In genomic region chr19:35299523-35300339, GRCh38 we compare ENCODE assay signal across 20 cellular contexts. TPM values are rescaled to one million over a fixed set of nuclear protein-coding genes. Genes with fewer than 3 reads are reported as not detected.
DNase-seq lines count a peak whose midpoint lies in the region; ATAC-seq and TF ChIP-seq lines count a peak whose summit lies in the region.
"Had no signal": no experiment of that assay in that cellular context is flagged by ENCODE, and none has a peak within 500 bp of the region (broad histone marks: within the 10 kb centered on the region; RNA-seq: fewer than 3 reads in every experiment).

No MANE protein-coding gene starts in this region.

- peaks cover 13% of the 10 kb centered on the region for H3F3A ChIP-seq in GM23338 (replicated peaks; ENCODE audit: low read depth)

- H4K20me1 ChIP-seq in GM23338 (replicated peaks; ENCODE audit: insufficient read depth) (no peaks in the 10 kb centered on the region), osteoblast (ENCODE audit: insufficient read depth, low read length) (no peaks in the 10 kb centered on the region)

- ATAC-seq in GM23338 (peak; percentile 65), GM18873 (IDR thresholded peaks at IDR 0.05; ENCODE audit: low FRiP score, unreplicated experiment) (no peak)
- ATAC-seq: T-cell had no signal

- no peak overlapping the region for H3K27ac Mint-ChIP-seq in GM23338
- H3K27ac Mint-ChIP-seq: immature natural killer cell, T-cell had no signal

- peaks cover 4% of the 10 kb centered on the region for H3K27me3 Mint-ChIP-seq in GM23338 (ENCODE audit: insufficient read depth, low read depth, poor library complexity)
- H3K27me3 Mint-ChIP-seq: T-cell had no signal

- no peaks in the 10 kb centered on the region for H3K9me3 Mint-ChIP-seq in GM23338
- H3K9me3 Mint-ChIP-seq: CD14-positive monocyte, immature natural killer cell, T-cell had no signal

- no peak overlapping the region for H3K4me3 Mint-ChIP-seq in GM23338
- H3K4me3 Mint-ChIP-seq: CD14-positive monocyte, immature natural killer cell, T-cell had no signal

- H3K36me3 ChIP-seq in GM23338 (ENCODE audit: insufficient read depth): no peaks in the 10 kb centered on the region
- H3K36me3 ChIP-seq in osteoblast (ENCODE audit: insufficient read depth, low read length): no peaks in the 10 kb centered on the region
- H3K36me3 ChIP-seq: uterus had no signal

- H3K27ac ChIP-seq in GM23338 (ENCODE audit: low read depth) (no peak overlapping the region), osteoblast (ENCODE audit: low read depth, low read length) (no peak overlapping the region)
- H3K27ac ChIP-seq: KMS-11, PC-9, uterus had no signal

- H2AFZ ChIP-seq in GM23338 (no peak overlapping the region; the same call in 1 of the 2 replicates), osteoblast (ENCODE audit: low read length) (no peak overlapping the region)
- H2AFZ ChIP-seq: PC-9 had no signal

- H3K4me1 ChIP-seq in GM23338 (ENCODE audit: insufficient read depth) (peaks cover 15% of the 10 kb centered on the region; the same call in 1 of the 2 replicates), osteoblast (ENCODE audit: insufficient read depth, low read length) (no peaks in the 10 kb centered on the region)
- H3K4me1 ChIP-seq: uterus had no signal

- peaks cover 7% of the 10 kb centered on the region; the same call in 2 of the 3 replicates for H3K4me1 Mint-ChIP-seq in GM23338

- no peaks in the 10 kb centered on the region for H3K9me2 ChIP-seq in GM23338 (ENCODE audit: insufficient read depth)

- H3K4me2 ChIP-seq in GM23338 (no peak overlapping the region; the same call in 1 of the 2 replicates), osteoblast (ENCODE audit: insufficient read depth, low read length) (no peak overlapping the region)
- H3K4me2 ChIP-seq: KMS-11, PC-9 had no signal

- DNase-seq in GM23338 (ENCODE audit: low spot score): peak; percentile 79
- DNase-seq in NAMALWA (ENCODE audit: low spot score): peak; percentile 63
- DNase-seq in germinal center (ENCODE audit: low spot score): peak; percentile 57
- peak; percentile 60 for DNase-seq in osteoblast (ENCODE audit: insufficient read length, low spot score, missing footprints)
- DNase-seq in superior temporal gyrus (ENCODE audit: extremely low spot score): no peak
- DNase-seq in effector CD8-positive, alpha-beta T cell (lab: John Stamatoyannopoulos, UW): no peak
- DNase-seq: activated T-cell treated with anti-CD3 and anti-CD28 coated beads, Interleukin-2, amount 50 U/mL, for 48 hours; amniotic stem cell; cortex of kidney; GOT3; immature natural killer cell; NCI-H1417 treated with DMSO at 0.1 percent for 48 hours; NCI-H446 treated with DMSO at 0.1 percent for 48 hours; PC-9; uterus had no signal

- H3K36me3 Mint-ChIP-seq in GM23338 (ENCODE audit: low read depth): no peaks in the 10 kb centered on the region
- H3K36me3 Mint-ChIP-seq: CD14-positive monocyte, immature natural killer cell, T-cell had no signal

- H3K9me3 ChIP-seq in osteoblast (ENCODE audit: low read depth, low read length): no peaks in the 10 kb centered on the region
- H3K9me3 ChIP-seq: uterus had no signal

- no peak overlapping the region for H3K4me3 ChIP-seq in GM23338
- H3K4me3 ChIP-seq in osteoblast (ENCODE audit: insufficient read depth, low read length): no peak overlapping the region
- H3K4me3 ChIP-seq: PC-9, uterus had no signal

- H3K27me3 ChIP-seq in GM23338 (ENCODE audit: insufficient read depth) (no peaks in the 10 kb centered on the region), osteoblast (ENCODE audit: insufficient read depth, low read length) (peaks cover under 1% of the 10 kb centered on the region)

- no peak for TF ChIP-seq CTCF in GM23338 (conservative IDR thresholded peaks at IDR 0.05; ENCODE audit: low read depth in 2 of 2)
- no peak for TF ChIP-seq CTCF in osteoblast (IDR thresholded peaks at IDR 0.05; ENCODE audit: extremely low read depth, low read depth, low read length)

- H3K79me2 ChIP-seq in GM23338 (replicated peaks; ENCODE audit: insufficient read depth): no peaks in the 10 kb centered on the region
- no peaks in the 10 kb centered on the region for H3K79me2 ChIP-seq in osteoblast (ENCODE audit: insufficient read depth, low read length)

TF ChIP-seq in GM23338, 12 proteins besides CTCF, POLR2A, EP300 and RAD21 (continues in another document):
- TF ChIP-seq JUNB (IDR thresholded peaks at IDR 0.05; ENCODE audit: unreplicated experiment) (no peak), ZNF462 (CRISPR knock-in tag; IDR thresholded peaks at IDR 0.05) (no peak), EZH2phosphoT487 (IDR thresholded peaks at IDR 0.05; ENCODE audit: unreplicated experiment) (no peak), ZNF114 (CRISPR knock-in tag; IDR thresholded peaks at IDR 0.05) (no peak), ZNF331 (CRISPR knock-in tag; IDR thresholded peaks at IDR 0.05; ENCODE audit: low read depth) (no peak), EZH2 (IDR thresholded peaks at IDR 0.05; ENCODE audit: low read depth, unreplicated experiment) (no peak), NANOG (IDR thresholded peaks at IDR 0.05; ENCODE audit: borderline replicate concordance) (no peak)

RNA-seq across cellular contexts. Expression of gene MAG, which starts 7.8 kb away (rescaled TPM):
- total RNA-seq in GM23338 (2014; rRNA removed; shearing (Covaris generic)): 1.3 and 1.8 TPM in 2 replicates
- 0.61 and 0.85 TPM in 2 replicates for polyA plus RNA-seq in GM23338 (2016; fragmentation: Nextera tagmentation; extraction: Ambion mirVana)
- total RNA-seq in osteoblast: not detected in 2 replicates
- total RNA-seq: G401 had no signal
- polyA plus RNA-seq: CD14-positive monocyte, immature natural killer cell had no signal

RNA-seq across cellular contexts. Expression of gene HAMP, which starts 17.4 kb away (rescaled TPM):
- total RNA-seq in GM23338 (2014; rRNA removed; shearing (Covaris generic)): not detected in 2 replicates
- polyA plus RNA-seq in GM23338 (2016; fragmentation: Nextera tagmentation; extraction: Ambion mirVana): 0.65 TPM in 1 of 2 replicates, not detected in the other
- not detected in 2 replicates for total RNA-seq in osteoblast
- total RNA-seq: G401 had no signal
- polyA plus RNA-seq: CD14-positive monocyte had no signal

RNA-seq across cellular contexts. Expression of gene CD22, which starts 29.3 kb away (rescaled TPM):
- 0.10 and 0.12 TPM in 2 replicates for total RNA-seq in GM23338 (2014; rRNA removed; shearing (Covaris generic))
- 0.32 and 0.66 TPM in 2 replicates for polyA plus RNA-seq in GM23338 (2016; fragmentation: Nextera tagmentation; extraction: Ambion mirVana)
- under 0.01 TPM in 1 of 2 replicates, not detected in the other for total RNA-seq in osteoblast
- total RNA-seq: G401 had no signal

RNA-seq across cellular contexts. Expression of gene USF2, which starts 31.0 kb away (rescaled TPM):
- total RNA-seq in GM23338 (2014; rRNA removed; shearing (Covaris generic)): 60.5 and 63.8 TPM in 2 replicates
- 28.9 and 36.4 TPM in 2 replicates for polyA plus RNA-seq in GM23338 (2016; fragmentation: Nextera tagmentation; extraction: Ambion mirVana)
- total RNA-seq in osteoblast: 66.2 and 74.0 TPM in 2 replicates

RNA-seq across cellular contexts. Expression of gene FFAR1, which starts 48.0 kb away (rescaled TPM):
- total RNA-seq in GM23338 (2014; rRNA removed; shearing (Covaris generic)): not detected in 2 replicates
- polyA plus RNA-seq in GM23338 (2016; fragmentation: Nextera tagmentation; extraction: Ambion mirVana): not detected in 2 replicates
- not detected in 2 replicates for total RNA-seq in osteoblast
- total RNA-seq: G401 had no signal
- polyA plus RNA-seq: CD14-positive monocyte, immature natural killer cell had no signal

Comparison
In these comparisons a context has a peak if more than half of its experiments do, and no peak if none do; other contexts are left out.
1. DNase-seq: peak in GM23338 (single experiment), NAMALWA (single experiment), germinal center (single experiment) and osteoblast (single experiment); none in superior temporal gyrus (single experiment) and effector CD8-positive, alpha-beta T cell (single experiment).